16 cellular contexts compared by ENCODE assay signal in genomic region chr18:10094608-10095137, GRCh38.
"Had no signal": no experiment of that assay in that cellular context is flagged by ENCODE, and none has a peak within 500 bp of the region (broad histone marks: within the 10 kb centered on the region; RNA-seq: fewer than 3 reads in every experiment).

No MANE protein-coding gene starts in this region.

- ATAC-seq: activated naive CD4-positive, alpha-beta T cell treated with anti-CD3 and anti-CD28 coated beads, Interleukin-2, amount 50 U/mL, for 72 hours; left cardiac atrium; lower lobe of right lung; stimulated activated naive CD8-positive, alpha-beta T cell treated with anti-CD3 and anti-CD28 coated beads, Interleukin-15, amount 100 ng/mL, for 72 hours; WTC11 had no signal

- H3K9me3 ChIP-seq: esophagus squamous epithelium, lower lobe of right lung, testis had no signal

- H3K27ac ChIP-seq: dorsolateral prefrontal cortex, esophagus squamous epithelium, lower lobe of right lung, testis had no signal

- H3K36me3 ChIP-seq: esophagus squamous epithelium, lower lobe of right lung had no signal

- H3K4me3 ChIP-seq: dorsolateral prefrontal cortex, esophagus squamous epithelium, lower lobe of right lung, testis had no signal

- H3K4me1 ChIP-seq: esophagus squamous epithelium, lower lobe of right lung, testis had no signal

- H3K27me3 ChIP-seq: dorsolateral prefrontal cortex, esophagus squamous epithelium, testis had no signal

- DNase-seq: activated CD4-positive, alpha-beta T cell treated with anti-CD3 and anti-CD28 coated beads, Interleukin-2, amount 50 U/mL, for 4 hours; activated effector memory CD4-positive, alpha-beta T cell treated with Interleukin-2 at 50 U/mL for 16 hours; activated T-cell treated with anti-CD3 and anti-CD28 coated beads, Interleukin-2, amount 50 U/mL, for 24 hours; dorsolateral prefrontal cortex; esophagus squamous epithelium; immature natural killer cell; left cardiac atrium; lower lobe of right lung; midbrain; retina; stimulated activated CD4-positive, alpha-beta T cell treated with anti-CD3 and anti-CD28 coated beads, Interleukin-15, amount 100 ng/mL, for 24 hours; stimulated activated CD4-positive, alpha-beta T cell treated with anti-CD3 and anti-CD28 coated beads, Interleukin-4, amount 100 ng/mL, for 24 hours; stimulated activated naive CD8-positive, alpha-beta T cell treated with anti-CD3 and anti-CD28 coated beads, Interleukin-15, amount 100 ng/mL, for 72 hours; testis had no signal
